In genomic region chr18:12990128-12990485, GRCh38 we compare ENCODE assay signal across 1 cellular context.
TF ChIP-seq lines count a peak whose summit lies in the region.

No MANE protein-coding gene starts in this region.

TF ChIP-seq in HEK293, 187 proteins besides CTCF, POLR2A, EP300 and RAD21 (continued from another document):
- TF ChIP-seq PRDM10 (tag by site-specific recombination; IDR thresholded peaks at IDR 0.05) (no peak), ZNF571 (tag by site-specific recombination; IDR thresholded peaks at IDR 0.05) (no peak), ZNF184 (tag by site-specific recombination; IDR thresholded peaks at IDR 0.05) (no peak), ZNF544 (tag by site-specific recombination; IDR thresholded peaks at IDR 0.05) (no peak), ZNF292 (tag by site-specific recombination; IDR thresholded peaks at IDR 0.05; ENCODE audit: borderline replicate concordance, low read depth) (no peak), IKZF3 (tag by site-specific recombination; IDR thresholded peaks at IDR 0.05) (no peak), PBX3 (CRISPR knock-in tag; IDR thresholded peaks at IDR 0.05) (no peak), ZNF513 (tag by site-specific recombination; IDR thresholded peaks at IDR 0.05) (no peak), ZNF585B (tag by site-specific recombination; IDR thresholded peaks at IDR 0.05) (no peak), ZNF311 (tag by site-specific recombination; IDR thresholded peaks at IDR 0.05; ENCODE audit: borderline replicate concordance) (no peak), ZNF202 (tag by site-specific recombination; IDR thresholded peaks at IDR 0.05; ENCODE audit: borderline replicate concordance) (no peak), ATF2 (tag by site-specific recombination; IDR thresholded peaks at IDR 0.05; ENCODE audit: low read depth) (no peak), ZSCAN30 (tag by site-specific recombination; IDR thresholded peaks at IDR 0.05) (no peak), ZNF530 (tag by site-specific recombination; IDR thresholded peaks at IDR 0.05; ENCODE audit: low read depth) (no peak), TSHZ1 (tag by site-specific recombination; IDR thresholded peaks at IDR 0.05; ENCODE audit: borderline replicate concordance) (no peak), ZNF112 (tag by site-specific recombination; IDR thresholded peaks at IDR 0.05) (no peak), ZSCAN18 (tag by site-specific recombination; IDR thresholded peaks at IDR 0.05) (peak; percentile 33; the same call in 1 of the 2 replicates), ZNF639 (tag by site-specific recombination; IDR thresholded peaks at IDR 0.05) (peak; percentile 59; the same call in 1 of the 2 replicates), ZNF558 (tag by site-specific recombination; IDR thresholded peaks at IDR 0.05) (no peak), ZNF664 (tag by site-specific recombination; IDR thresholded peaks at IDR 0.05) (no peak), WT1 (tag by site-specific recombination; IDR thresholded peaks at IDR 0.05) (no peak), ZNF354C (tag by site-specific recombination; IDR thresholded peaks at IDR 0.05; ENCODE audit: borderline replicate concordance, low read depth) (no peak), ZNF416 (tag by site-specific recombination; IDR thresholded peaks at IDR 0.05) (no peak), ZNF133 (tag by site-specific recombination; IDR thresholded peaks at IDR 0.05) (peak; percentile 22; the same call in 1 of the 2 replicates), ZBTB26 (tag by site-specific recombination; optimal IDR thresholded peaks at IDR 0.05) (no peak), ZBTB21 (tag by site-specific recombination; IDR thresholded peaks at IDR 0.05) (no peak), YY1 (tag by site-specific recombination; IDR thresholded peaks at IDR 0.05) (no peak), ZNF350 (tag by site-specific recombination; IDR thresholded peaks at IDR 0.05) (no peak), ZNF140 (tag by site-specific recombination; IDR thresholded peaks at IDR 0.05) (no peak)
